ENCODE assay signal across 16 cellular contexts in genomic region chr10:112639291-112639690, GRCh38.
"Had no signal": no experiment of that assay in that cellular context is flagged by ENCODE, and none has a peak within 500 bp of the region (broad histone marks: within the 10 kb centered on the region; RNA-seq: fewer than 3 reads in every experiment).

No MANE protein-coding gene starts in this region.

- H3K27ac ChIP-seq: adrenal gland, cardiac muscle cell, ovary, right lobe of liver had no signal

- H3K27me3 ChIP-seq: adrenal gland, cardiac muscle cell, ovary, right lobe of liver had no signal

- H3K9me3 ChIP-seq: adrenal gland, ovary, right lobe of liver had no signal

- H3K4me3 ChIP-seq: adrenal gland, cardiac muscle cell, ovary, right lobe of liver, smooth muscle cell had no signal

- H3K36me3 ChIP-seq: adrenal gland, cardiac muscle cell, ovary, right lobe of liver had no signal

- H3K4me2 ChIP-seq: smooth muscle cell had no signal

- H3K4me1 ChIP-seq: adrenal gland had no signal

- DNase-seq: activated CD4-positive, alpha-beta T cell treated with anti-CD3 and anti-CD28 coated beads for 36 hours; activated CD4-positive, alpha-beta T cell treated with anti-CD3 and anti-CD28 coated beads, Interleukin-2, amount 50 U/mL, for 48 hours; activated gamma-delta T cell; adrenal gland; dermis blood vessel endothelial cell; effector memory CD8-positive, alpha-beta T cell; kidney glomerular epithelial cell; mesendoderm; naive thymus-derived CD8-positive, alpha-beta T cell; ovary; right lobe of liver; stimulated activated CD4-positive, alpha-beta T cell treated with anti-CD3 and anti-CD28 coated beads, Interleukin-4, amount 100 ng/mL, for 1 hour; stimulated activated naive CD8-positive, alpha-beta T cell treated with anti-CD3 and anti-CD28 coated beads, Interleukin-15, amount 100 ng/mL, for 72 hours had no signal

- ATAC-seq: activated CD4-positive, alpha-beta T cell treated with anti-CD3 and anti-CD28 coated beads for 36 hours; effector memory CD8-positive, alpha-beta T cell; naive thymus-derived CD8-positive, alpha-beta T cell; right lobe of liver; stimulated activated naive CD8-positive, alpha-beta T cell treated with anti-CD3 and anti-CD28 coated beads, Interleukin-15, amount 100 ng/mL, for 72 hours; WTC11 had no signal
